ENCODE assay signal across 13 cellular contexts in genomic region chr10:44261710-44262455, GRCh38.
DNase-seq lines count a peak whose midpoint lies in the region; TF ChIP-seq lines count a peak whose summit lies in the region.
"Had no signal": no experiment of that assay in that cellular context is flagged by ENCODE, and none has a peak within 500 bp of the region (broad histone marks: within the 10 kb centered on the region; RNA-seq: fewer than 3 reads in every experiment).

No MANE protein-coding gene starts in this region.

- H4K91ac ChIP-seq in neuronal stem cell (ENCODE audit: low read depth, low read length, poor library complexity), result no peak overlapping the region

- no peak overlapping the region for H3K4me2 ChIP-seq in neuronal stem cell (ENCODE audit: insufficient read depth, low read length, poor library complexity, severe bottlenecking)

- TF ChIP-seq CTCF in GM20000 (IDR thresholded peaks at IDR 0.05; ENCODE audit: extremely low read depth, missing control alignments), result no peak

- peak overlapping the region; percentile 76 for H2BK15ac ChIP-seq in neuronal stem cell (ENCODE audit: low read length)

- no peak overlapping the region for H2AFZ ChIP-seq in neuronal stem cell (ENCODE audit: low read length)

- no peak overlapping the region for H4K8ac ChIP-seq in neuronal stem cell (ENCODE audit: low read depth, low read length)

- H2BK12ac ChIP-seq in neuronal stem cell (ENCODE audit: low read length), result no peak overlapping the region

- WGBS in neuronal stem cell (ENCODE audit: extremely low coverage in 2 of 2, insufficient read length in 2 of 2, insufficient replicate concordance in 1 of 2), 2 donors, result no CpG with 5 or more reads among the region's 7 CpGs

- H3K9ac ChIP-seq in neuronal stem cell (ENCODE audit: low read depth, low read length, poor library complexity), result no peak overlapping the region

- no peak overlapping the region for H3K4ac ChIP-seq in neuronal stem cell (ENCODE audit: low read length)

- peaks cover 0 to 3% of the 10 kb centered on the region in 2 donors for H3K9me3 ChIP-seq in neuronal stem cell (replicated peaks in 1 of 2; ENCODE audit: control insufficient read depth in 2 of 2, insufficient read depth in 1 of 2, low read depth in 1 of 2, low read length in 2 of 2)
- H3K9me3 ChIP-seq: neutrophil, upper lobe of left lung had no signal

- H2AK5ac ChIP-seq in neuronal stem cell (ENCODE audit: low read depth, low read length), result peak overlapping the region; percentile 21

- H2BK120ac ChIP-seq in neuronal stem cell (ENCODE audit: low read depth, low read length), result no peak overlapping the region

- no peaks in the 10 kb centered on the region for H3K79me1 ChIP-seq in neuronal stem cell (ENCODE audit: low read depth, low read length)

- no peak overlapping the region for H3K4me3 ChIP-seq in neuronal stem cell (ENCODE audit: low read length in 2 of 2)
- H3K4me3 ChIP-seq: SJSA1, upper lobe of left lung had no signal

- no peak overlapping the region for H3K14ac ChIP-seq in neuronal stem cell (ENCODE audit: low read length)

- H3K18ac ChIP-seq in neuronal stem cell (ENCODE audit: low read length), result peak overlapping the region; percentile 33

- H3K27me3 ChIP-seq in neuronal stem cell (ENCODE audit: control insufficient read depth in 3 of 3, insufficient read depth in 3 of 3, low read depth in 1 of 3, low read length in 3 of 3), result no peaks in the 10 kb centered on the region
- H3K27me3 ChIP-seq: neutrophil, SJSA1, upper lobe of left lung had no signal

- no peaks in the 10 kb centered on the region for H3K36me3 ChIP-seq in neuronal stem cell (replicated peaks in 1 of 2; ENCODE audit: control insufficient read depth in 2 of 2, insufficient read depth in 2 of 2, low read length in 2 of 2)
- H3K36me3 ChIP-seq: neutrophil, SJSA1, upper lobe of left lung had no signal

- H3K23ac ChIP-seq in neuronal stem cell (ENCODE audit: low read depth, low read length, poor library complexity), result peak overlapping the region; percentile 26

- H2BK5ac ChIP-seq in neuronal stem cell (ENCODE audit: low read length), result no peak overlapping the region

- peaks cover 0 to 2% of the 10 kb centered on the region in 2 donors for H3K4me1 ChIP-seq in neuronal stem cell (ENCODE audit: control insufficient read depth in 2 of 2, insufficient read depth in 1 of 2, low read depth in 1 of 2, low read length in 2 of 2)
- H3K4me1 ChIP-seq: SJSA1, upper lobe of left lung had no signal

- H3K27ac ChIP-seq in neuronal stem cell (replicated peaks; ENCODE audit: low read length), result no peak overlapping the region
- H3K27ac ChIP-seq: neutrophil, SJSA1, upper lobe of left lung had no signal

- DNase-seq in GM04504 (ENCODE audit: low read depth), result peak; percentile 53
- DNase-seq in GM20000 (ENCODE audit: low spot score), result peak; percentile 32
- peak; percentile 26 for DNase-seq in amniotic epithelial cell (ENCODE audit: low read depth)
- no peak for DNase-seq in neuronal stem cell (ENCODE audit: low spot score)
- DNase-seq in activated effector memory CD4-positive, alpha-beta T cell treated with Interleukin-2 at 50 U/mL for 16 hours, result no peak
- no peak for DNase-seq in putamen (ENCODE audit: low spot score)
- DNase-seq in iPS-NIHi11 (ENCODE audit: low spot score), result no peak
- DNase-seq in activated CD4-positive, alpha-beta T cell treated with anti-CD3 and anti-CD28 coated beads, Interleukin-2, amount 50 U/mL, for 1 hour, result no peak
- DNase-seq: activated CD4-positive, alpha-beta T cell treated with anti-CD3 and anti-CD28 coated beads for 4 hours; Calu3 had no signal

Comparison
In these comparisons a context has a peak if more than half of its experiments do, and no peak if none do; other contexts are left out.
1. DNase-seq: peak in GM04504 (single experiment), GM20000 (single experiment) and amniotic epithelial cell (single experiment); none in neuronal stem cell (single experiment), activated effector memory CD4-positive, alpha-beta T cell treated with Interleukin-2 at 50 U/mL for 16 hours (single experiment), putamen (single experiment), iPS-NIHi11 (single experiment) and activated CD4-positive, alpha-beta T cell treated with anti-CD3 and anti-CD28 coated beads, Interleukin-2, amount 50 U/mL, for 1 hour (single experiment).